ENCODE assay signal across 8 cellular contexts in genomic region chr19:703651-704446, GRCh38. TPM values are rescaled to one million over a fixed set of nuclear protein-coding genes. Genes with fewer than 3 reads are reported as not detected.
DNase-seq lines count a peak whose midpoint lies in the region; ATAC-seq and TF ChIP-seq lines count a peak whose summit lies in the region.

No MANE protein-coding gene starts in this region.

- peaks cover 14% of the 10 kb centered on the region for H3K27me3 Mint-ChIP-seq in activated CD4-positive, alpha-beta T cell treated with anti-CD3 and anti-CD28 coated beads for 36 hours

- H3K4me1 ChIP-seq in colonic mucosa (no peaks in the 10 kb centered on the region), lower lobe of right lung (peaks cover 15% of the 10 kb centered on the region)

- DNase-seq in COLO829 (ENCODE audit: low spot score) (peak; percentile 79), MG63 (peak; percentile 35), colonic mucosa (peak; percentile 81), lower lobe of right lung (peak; percentile 90)
- DNase-seq in activated CD4-positive, alpha-beta T cell treated with anti-CD3 and anti-CD28 coated beads for 36 hours, result peak; percentile 90
- peak; percentile 46 for DNase-seq in stimulated activated CD8-positive, alpha-beta memory T cell treated with anti-CD3 and anti-CD28 coated beads, Interleukin-7, amount 100 ng/mL, for 24 hours (ENCODE audit: low read depth)

- intact Hi-C loops in activated CD4-positive, alpha-beta T cell treated with anti-CD3 and anti-CD28 coated beads for 36 hours (cut with DNase I, micrococcal nuclease), result loop anchor here (1.0 to 5.0 kb wide), 6 partner anchors 23 to 287 kb away; no protein-coding TSS in a partner anchor
- intact Hi-C loops in colonic mucosa (cut with DNase I) (no loop called here), lower lobe of right lung (cut with DNase I) (no loop called here)

- H3K36me3 ChIP-seq in MG63 (no peaks in the 10 kb centered on the region), colonic mucosa (no peaks in the 10 kb centered on the region), lower lobe of right lung (no peaks in the 10 kb centered on the region)

- no peaks in the 10 kb centered on the region for H3K27me3 ChIP-seq in MG63
- no peaks in the 10 kb centered on the region for H3K27me3 ChIP-seq in colonic mucosa
- peaks cover 12% of the 10 kb centered on the region for H3K27me3 ChIP-seq in lower lobe of right lung (ENCODE audit: low read depth)

- no peak overlapping the region for H3K4me3 ChIP-seq in MG63
- no peak overlapping the region for H3K4me3 ChIP-seq in colonic mucosa
- H3K4me3 ChIP-seq in lower lobe of right lung, result peak overlapping the region; percentile 42

- H3K9me3 ChIP-seq in MG63, result no peaks in the 10 kb centered on the region
- no peaks in the 10 kb centered on the region for H3K9me3 ChIP-seq in colonic mucosa
- H3K9me3 ChIP-seq in lower lobe of right lung, result no peaks in the 10 kb centered on the region

- H3K36me3 Mint-ChIP-seq in activated CD4-positive, alpha-beta T cell treated with anti-CD3 and anti-CD28 coated beads for 36 hours (ENCODE audit: low read depth), result no peaks in the 10 kb centered on the region

- POLR2A ChIA-PET in activated CD4-positive, alpha-beta T cell treated with anti-CD3 and anti-CD28 coated beads for 36 hours (lab: Charles Lee), result interaction anchor here (0.7 kb wide), 1 partner anchor 193 kb away, joined by 3 read pairs; no protein-coding TSS in a partner anchor

- H3K27ac ChIP-seq in colonic mucosa (no peak overlapping the region), lower lobe of right lung (peak overlapping the region; percentile 58)

- ATAC-seq in activated CD4-positive, alpha-beta T cell treated with anti-CD3 and anti-CD28 coated beads for 36 hours, result peak; percentile 74
- ATAC-seq in lower lobe of right lung (peak; percentile 80 to 94), HG02970 (IDR thresholded peaks at IDR 0.05; ENCODE audit: low FRiP score, unreplicated experiment) (no peak), GM18870 (IDR thresholded peaks at IDR 0.05; ENCODE audit: unreplicated experiment) (no peak)

- no peak overlapping the region for H3K4me3 Mint-ChIP-seq in activated CD4-positive, alpha-beta T cell treated with anti-CD3 and anti-CD28 coated beads for 36 hours

- peaks cover 2% of the 10 kb centered on the region for H3K9me3 Mint-ChIP-seq in activated CD4-positive, alpha-beta T cell treated with anti-CD3 and anti-CD28 coated beads for 36 hours (ENCODE audit: low read depth)

- CTCF ChIA-PET in activated CD4-positive, alpha-beta T cell treated with anti-CD3 and anti-CD28 coated beads for 36 hours (lab: Charles Lee), result interaction anchor here (1.0 kb wide), 2 partner anchors 67 to 189 kb away, joined by 3 read pairs; partner anchors contain the start of gene MED16

- TF ChIP-seq CTCF in colonic mucosa (IDR thresholded peaks at IDR 0.05) (no peak), lower lobe of right lung (IDR thresholded peaks at IDR 0.05) (no peak)

- peak overlapping the region in 1 of 2 donors; percentile 43 for H3K9ac ChIP-seq in colonic mucosa (ENCODE audit: low read depth in 2 of 2, low read length in 2 of 2)

- H3K4me1 Mint-ChIP-seq in activated CD4-positive, alpha-beta T cell treated with anti-CD3 and anti-CD28 coated beads for 36 hours, result peaks cover 6% of the 10 kb centered on the region

- H3K27ac Mint-ChIP-seq in activated CD4-positive, alpha-beta T cell treated with anti-CD3 and anti-CD28 coated beads for 36 hours, result no peak overlapping the region

RNA-seq across cellular contexts. Expression of gene PALM, which starts 4.9 kb away (rescaled TPM):
- 9.3 and 10.5 TPM in 2 replicates for total RNA-seq in MG63 (2014; rRNA removed; shearing (Covaris generic); ENCODE audit: low replicate concordance)
- total RNA-seq in activated CD4-positive, alpha-beta T cell treated with anti-CD3 and anti-CD28 coated beads for 36 hours, result under 1 TPM in 1 of 2 experiments, not detected in 1; 0.18 TPM
- 10 to 100 TPM in 1 of 2 donors, 1 to 10 TPM in 1; 3.9 to 13.5 TPM for total RNA-seq in colonic mucosa
- total RNA-seq in lower lobe of right lung, result 37.0 TPM

RNA-seq across cellular contexts. Expression of gene PRSS57, which starts 8.6 kb away (rescaled TPM):
- not detected in 2 replicates for total RNA-seq in MG63 (2014; rRNA removed; shearing (Covaris generic); ENCODE audit: low replicate concordance)
- not detected for total RNA-seq in activated CD4-positive, alpha-beta T cell treated with anti-CD3 and anti-CD28 coated beads for 36 hours
- total RNA-seq in colonic mucosa (not detected), lower lobe of right lung (not detected)

RNA-seq across cellular contexts. Expression of gene FSTL3, which starts 27.7 kb away (rescaled TPM):
- total RNA-seq in MG63 (2014; rRNA removed; shearing (Covaris generic); ENCODE audit: low replicate concordance), result 16.0 and 25.0 TPM in 2 replicates
- 10 to 100 TPM in 1 of 2 experiments, 1 to 10 TPM in 1; 8.5 to 10.1 TPM for total RNA-seq in activated CD4-positive, alpha-beta T cell treated with anti-CD3 and anti-CD28 coated beads for 36 hours
- total RNA-seq in colonic mucosa, result 10 to 100 TPM in 1 of 2 donors, 1 to 10 TPM in 1; 4.5 to 10.1 TPM
- total RNA-seq in lower lobe of right lung, result 48.0 TPM

RNA-seq across cellular contexts. Expression of gene RNF126, which starts 40.8 kb away (rescaled TPM):
- total RNA-seq in MG63 (2014; rRNA removed; shearing (Covaris generic); ENCODE audit: low replicate concordance), result 22.0 and 23.5 TPM in 2 replicates
- total RNA-seq in activated CD4-positive, alpha-beta T cell treated with anti-CD3 and anti-CD28 coated beads for 36 hours, result 10 to 100 TPM; 83.0 to 91.3 TPM
- total RNA-seq in colonic mucosa (10 to 100 TPM; 54.6 to 74.7 TPM), lower lobe of right lung (27.0 TPM)

RNA-seq across cellular contexts. Expression of gene MISP, which starts 47.1 kb away (rescaled TPM):
- total RNA-seq in MG63 (2014; rRNA removed; shearing (Covaris generic); ENCODE audit: low replicate concordance), result not detected in 2 replicates
- total RNA-seq in activated CD4-positive, alpha-beta T cell treated with anti-CD3 and anti-CD28 coated beads for 36 hours, result under 1 TPM in 1 of 2 experiments, not detected in 1; 0.07 TPM
- total RNA-seq in colonic mucosa, result 100 to 1,000 TPM; 285 to 320 TPM
- total RNA-seq in lower lobe of right lung, result 8.9 TPM

Comparison
In these comparisons a context has a peak if more than half of its experiments do, and no peak if none do; other contexts are left out.
1. DNase-seq: peak in every context shown above with its lines; median percentile 90 in activated CD4-positive, alpha-beta T cell treated with anti-CD3 and anti-CD28 coated beads for 36 hours; 90 in lower lobe of right lung; 81 in colonic mucosa; 79 in COLO829; 46 in stimulated activated CD8-positive, alpha-beta memory T cell treated with anti-CD3 and anti-CD28 coated beads, Interleukin-7, amount 100 ng/mL, for 24 hours; 35 in MG63.
2. ATAC-seq: peak in activated CD4-positive, alpha-beta T cell treated with anti-CD3 and anti-CD28 coated beads for 36 hours (single experiment) and lower lobe of right lung (2 of 2); none in HG02970 (single experiment) and GM18870 (single experiment).
3. intact Hi-C loops: an anchor here in activated CD4-positive, alpha-beta T cell treated with anti-CD3 and anti-CD28 coated beads for 36 hours (1.0 to 5.0 kb wide); none called in colonic mucosa and lower lobe of right lung.